In genomic region chr1:22828151-22828817, GRCh38 we compare ENCODE assay signal across 23 cellular contexts.
A peak's percentile ranks its signal among the peaks of the same experiment; 100 is the strongest.
DNase-seq lines count a peak whose midpoint lies in the region; ATAC-seq and TF ChIP-seq lines count a peak whose summit lies in the region.
"Had no signal": no experiment of that assay in that cellular context is flagged by ENCODE, and none has a peak within 500 bp of the region (broad histone marks: within the 10 kb centered on the region; RNA-seq: fewer than 3 reads in every experiment).

No MANE protein-coding gene starts in this region.

- H3K4me1 Mint-ChIP-seq in Calu3 (ENCODE audit: low read depth, unreplicated experiment) (peaks cover 85% of the 10 kb centered on the region), neural progenitor cell (peaks cover 48% of the 10 kb centered on the region)
- H3K4me1 Mint-ChIP-seq: activated CD4-positive, alpha-beta memory T cell treated with anti-CD3 and anti-CD28 coated beads, Interleukin-2, amount 10 ng/mL, durations not matched to agents 7 days and 5 days had no signal

- DNase-seq in Calu3, result no peak
- DNase-seq in RWPE1 (ENCODE audit: low spot score), result no peak
- DNase-seq in epithelial cell of prostate (ENCODE audit: low read depth, low spot score), result no peak
- no peak for DNase-seq in neural progenitor cell (ENCODE audit: low spot score)
- DNase-seq in pons (ENCODE audit: low spot score), result no peak
- no peak for DNase-seq in AG08396 (ENCODE audit: low spot score)
- DNase-seq: activated CD4-positive, alpha-beta memory T cell treated with anti-CD3 and anti-CD28 coated beads, Interleukin-2, amount 10 ng/mL, durations not matched to agents 7 days and 5 days; activated CD4-positive, CD25-positive, alpha-beta regulatory T cell treated with anti-CD3 and anti-CD28 coated beads, Interleukin-2, amount 50 U/mL, for 72 hours; activated effector memory CD4-positive, alpha-beta T cell treated with anti-CD3 and anti-CD28 coated beads, Interleukin-2, amount 50 U/mL, for 16 hours; colonic mucosa; effector memory CD8-positive, alpha-beta T cell; gastrocnemius medialis; H9; NCI-H1105; NCI-H1930; RPMI8226; stimulated activated CD4-positive, alpha-beta T cell treated with anti-CD3 and anti-CD28 coated beads, Interleukin-4, amount 100 ng/mL, for 24 hours; stimulated activated naive CD4-positive, alpha-beta T cell treated with Interleukin-2 at 50 U/mL for 16 hours had no signal

- H3K9ac ChIP-seq in neural progenitor cell, result no peak overlapping the region
- H3K9ac ChIP-seq: BLaER1 treated with 17β-estradiol and CSF1 and Interleukin-3, amounts not matched to agents 10 nM and 100 nM had no signal

- H3K4me2 ChIP-seq in neural progenitor cell, result no peak overlapping the region
- H3K4me2 ChIP-seq: BLaER1 treated with 17β-estradiol and CSF1 and Interleukin-3, amounts not matched to agents 10 nM and 100 nM had no signal

- H3K9me3 Mint-ChIP-seq in Calu3 (ENCODE audit: low read depth, unreplicated experiment) (no peaks in the 10 kb centered on the region), neural progenitor cell (no peaks in the 10 kb centered on the region)
- H3K9me3 Mint-ChIP-seq: activated CD4-positive, alpha-beta memory T cell treated with anti-CD3 and anti-CD28 coated beads, Interleukin-2, amount 10 ng/mL, durations not matched to agents 7 days and 5 days; effector memory CD8-positive, alpha-beta T cell; H9 had no signal

- intact Hi-C loops in Calu3 (cut with micrococcal nuclease; ENCODE audit: unreplicated experiment), result no loop called here

- H3K9me3 ChIP-seq in neural progenitor cell (ENCODE audit: low read depth), result no peaks in the 10 kb centered on the region
- H3K9me3 ChIP-seq: BLaER1 treated with 17β-estradiol and CSF1 and Interleukin-3, amounts not matched to agents 10 nM and 100 nM; colonic mucosa; esophagus muscularis mucosa; gastrocnemius medialis; thoracic aorta had no signal

- no peak overlapping the region for H2AFZ ChIP-seq in neural progenitor cell (replicated peaks)

- peak overlapping the region; percentile 98 for H3K27ac ChIP-seq in RWPE1
- peak overlapping the region; percentile 89 for H3K27ac ChIP-seq in epithelial cell of prostate
- H3K27ac ChIP-seq in neural progenitor cell, result no peak overlapping the region
- H3K27ac ChIP-seq: BLaER1 treated with 17β-estradiol and CSF1 and Interleukin-3, amounts not matched to agents 10 nM and 100 nM; colonic mucosa; esophagus muscularis mucosa; gastrocnemius medialis; thoracic aorta had no signal

- H3K27me3 Mint-ChIP-seq in Calu3 (ENCODE audit: unreplicated experiment) (no peaks in the 10 kb centered on the region), neural progenitor cell (ENCODE audit: insufficient read depth, low read depth) (peaks cover 7% of the 10 kb centered on the region)

- H3K4me3 ChIP-seq in neural progenitor cell, result no peak overlapping the region
- H3K4me3 ChIP-seq: BLaER1 treated with 17β-estradiol and CSF1 and Interleukin-3, amounts not matched to agents 10 nM and 100 nM; colonic mucosa; esophagus muscularis mucosa; gastrocnemius medialis; thoracic aorta had no signal

- H3K79me2 ChIP-seq in neural progenitor cell (ENCODE audit: low read depth), result no peaks in the 10 kb centered on the region

- no peaks in the 10 kb centered on the region for H3K36me3 ChIP-seq in neural progenitor cell
- H3K36me3 ChIP-seq: BLaER1 treated with 17β-estradiol and CSF1 and Interleukin-3, amounts not matched to agents 10 nM and 100 nM; colonic mucosa; esophagus muscularis mucosa; gastrocnemius medialis; thoracic aorta had no signal

- H3K4me1 ChIP-seq in neural progenitor cell, result peaks cover 32% of the 10 kb centered on the region
- H3K4me1 ChIP-seq: colonic mucosa had no signal

- no peak overlapping the region for H3K4me3 Mint-ChIP-seq in Calu3 (ENCODE audit: low read depth, unreplicated experiment)
- H3K4me3 Mint-ChIP-seq in neural progenitor cell, result no peak overlapping the region
- H3K4me3 Mint-ChIP-seq: activated CD4-positive, alpha-beta memory T cell treated with anti-CD3 and anti-CD28 coated beads, Interleukin-2, amount 10 ng/mL, durations not matched to agents 7 days and 5 days; effector memory CD8-positive, alpha-beta T cell; H9 had no signal

- H3F3A ChIP-seq in neural progenitor cell (ENCODE audit: low read depth), result no peaks in the 10 kb centered on the region

- peaks cover 53% of the 10 kb centered on the region for H4K20me1 ChIP-seq in neural progenitor cell (ENCODE audit: low read depth)

- no TSS peak for BruUV-seq in Calu3 (replicated peaks; lab: Mats Ljungman, UMichigan)

- H3K36me3 Mint-ChIP-seq in Calu3 (ENCODE audit: insufficient read depth, unreplicated experiment) (peaks cover 7% of the 10 kb centered on the region), neural progenitor cell (no peaks in the 10 kb centered on the region)

- CTCF ChIA-PET in Calu3 (lab: Charles Lee), result no interaction called here
- CTCF ChIA-PET in RWPE1 (lab: Yijun Ruan, JAX), result interaction anchor here (0.5 kb wide), 1 partner anchor 1095 kb away, joined by 4 read pairs; no protein-coding TSS in a partner anchor

- no peak for TF ChIP-seq CTCF in Calu3 (IDR thresholded peaks at IDR 0.05; ENCODE audit: unreplicated experiment)
- TF ChIP-seq CTCF in RWPE1 (conservative IDR thresholded peaks at IDR 0.05; ENCODE audit: low read depth), result no peak
- TF ChIP-seq CTCF in neural progenitor cell (IDR thresholded peaks at IDR 0.05), result no peak

- H3K27ac Mint-ChIP-seq in Calu3 (ENCODE audit: unreplicated experiment) (peak overlapping the region; percentile 96), neural progenitor cell (peak overlapping the region; percentile 12)
- H3K27ac Mint-ChIP-seq: activated CD4-positive, alpha-beta memory T cell treated with anti-CD3 and anti-CD28 coated beads, Interleukin-2, amount 10 ng/mL, durations not matched to agents 7 days and 5 days; effector memory CD8-positive, alpha-beta T cell; H9 had no signal

- ATAC-seq in HG03565 (IDR thresholded peaks at IDR 0.05; ENCODE audit: unreplicated experiment) (no peak), GM21381 (IDR thresholded peaks at IDR 0.05; ENCODE audit: unreplicated experiment) (no peak)
- ATAC-seq: effector memory CD8-positive, alpha-beta T cell; gastrocnemius medialis had no signal

- POLR2A ChIA-PET in RWPE1 (lab: Yijun Ruan, JAX; ENCODE audit: low non-redundant PET), result no interaction called here

- H3K27me3 ChIP-seq in neural progenitor cell, result no peaks in the 10 kb centered on the region
- H3K27me3 ChIP-seq: BLaER1 treated with 17β-estradiol and CSF1 and Interleukin-3, amounts not matched to agents 10 nM and 100 nM; colonic mucosa; gastrocnemius medialis had no signal
